11 cellular contexts compared by ENCODE assay signal in the genomic region with DNA sequence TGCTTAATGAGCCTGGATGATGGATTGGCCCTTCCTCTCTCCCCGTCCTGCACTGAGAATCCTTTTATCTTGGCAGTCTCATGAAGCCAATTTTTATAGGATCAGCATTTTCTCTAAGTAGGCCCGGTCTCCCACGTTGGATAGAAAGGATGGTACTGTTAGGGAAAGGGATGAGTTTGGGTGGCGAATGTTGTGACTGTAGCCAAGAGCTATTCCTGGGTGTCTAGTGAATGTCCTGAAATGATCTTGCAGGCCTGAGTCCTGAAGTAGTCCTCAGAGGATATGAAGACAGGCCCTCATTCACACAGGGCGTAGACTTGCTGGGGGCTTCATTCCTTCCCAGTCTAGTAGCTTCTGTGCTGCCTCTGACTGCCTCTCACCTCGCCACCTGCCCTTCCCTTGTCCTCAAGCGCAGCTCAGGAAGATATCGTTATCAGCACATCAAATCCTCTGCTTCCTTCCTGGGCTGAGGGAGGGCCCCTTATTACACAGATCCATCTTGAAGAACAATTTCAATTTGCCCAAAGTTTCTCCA. TPM values are rescaled to one million over a fixed set of nuclear protein-coding genes. Genes with fewer than 3 reads are reported as not detected.
A peak's percentile ranks its signal among the peaks of the same experiment; 100 is the strongest.
DNase-seq lines count a peak whose midpoint lies in the region; ATAC-seq, FAIRE-seq and TF ChIP-seq lines count a peak whose summit lies in the region.
"Had no signal": no experiment of that assay in that cellular context is flagged by ENCODE, and none has a peak within 500 bp of the region (broad histone marks: within the 10 kb centered on the region; RNA-seq: fewer than 3 reads in every experiment).

No MANE protein-coding gene starts in this region.

- H3K9me3 Mint-ChIP-seq in CD4-positive, CD25-positive, alpha-beta regulatory T cell = no peaks in the 10 kb centered on the region
- peaks cover 5% of the 10 kb centered on the region for H3K9me3 Mint-ChIP-seq in activated CD8-positive, alpha-beta T cell treated with anti-CD3 and anti-CD28 coated beads, Interleukin-2, amount 10 ng/mL, durations not matched to agents 7 days and 5 days (ENCODE audit: insufficient read depth)

- no peak for ATAC-seq in CD4-positive, CD25-positive, alpha-beta regulatory T cell (ENCODE audit: low read depth in 2 of 2)
- no peak for ATAC-seq in activated CD8-positive, alpha-beta T cell treated with anti-CD3 and anti-CD28 coated beads, Interleukin-2, amount 10 ng/mL, durations not matched to agents 7 days and 5 days

- no peak for FAIRE-seq in GM12891 (lab: Jason Lieb, UNC)
- FAIRE-seq: TTC549 had no signal

- H3K27ac Mint-ChIP-seq in CD4-positive, CD25-positive, alpha-beta regulatory T cell = peak overlapping the region; percentile 30 to 93 (median 91)
- H3K27ac Mint-ChIP-seq in activated CD8-positive, alpha-beta T cell treated with anti-CD3 and anti-CD28 coated beads, Interleukin-2, amount 10 ng/mL, durations not matched to agents 7 days and 5 days = peak overlapping the region; percentile 10

- H3K4me1 ChIP-seq in CD4-positive, CD25-positive, alpha-beta regulatory T cell (ENCODE audit: control insufficient read depth, insufficient read depth, low read length, poor library complexity, severe bottlenecking) = peaks cover 96% of the 10 kb centered on the region
- H3K4me1 ChIP-seq in cardiac muscle cell (ENCODE audit: low read depth) (peaks cover 62% of the 10 kb centered on the region), tibial nerve (peaks cover 0 to 24% (median 9%) of the 10 kb centered on the region in 4 donors)

- H3K4me1 Mint-ChIP-seq in CD4-positive, CD25-positive, alpha-beta regulatory T cell = peaks cover 46 to 94% (median 72%) of the 10 kb centered on the region in 4 donors
- H3K4me1 Mint-ChIP-seq in activated CD8-positive, alpha-beta T cell treated with anti-CD3 and anti-CD28 coated beads, Interleukin-2, amount 10 ng/mL, durations not matched to agents 7 days and 5 days (ENCODE audit: low read depth) = peaks cover 83% of the 10 kb centered on the region

- H3K36me3 Mint-ChIP-seq in CD4-positive, CD25-positive, alpha-beta regulatory T cell = peaks cover 54% of the 10 kb centered on the region
- H3K36me3 Mint-ChIP-seq in activated CD8-positive, alpha-beta T cell treated with anti-CD3 and anti-CD28 coated beads, Interleukin-2, amount 10 ng/mL, durations not matched to agents 7 days and 5 days (ENCODE audit: low read depth) = peaks cover 78% of the 10 kb centered on the region

- no peak for TF ChIP-seq EP300 in tibial nerve (IDR thresholded peaks at IDR 0.05)

- H3K27me3 Mint-ChIP-seq in CD4-positive, CD25-positive, alpha-beta regulatory T cell = no peaks in the 10 kb centered on the region
- H3K27me3 Mint-ChIP-seq in activated CD8-positive, alpha-beta T cell treated with anti-CD3 and anti-CD28 coated beads, Interleukin-2, amount 10 ng/mL, durations not matched to agents 7 days and 5 days (ENCODE audit: low read depth) = no peaks in the 10 kb centered on the region

- TF ChIP-seq POLR2A in tibial nerve (IDR thresholded peaks at IDR 0.05) (no peak), GM12891 (IDR thresholded peaks at IDR 0.05; ENCODE audit: low read depth, low read length) (no peak)

- DNase-seq in CD4-positive, CD25-positive, alpha-beta regulatory T cell = no peak
- no peak for DNase-seq in activated CD8-positive, alpha-beta T cell treated with anti-CD3 and anti-CD28 coated beads, Interleukin-2, amount 10 ng/mL, durations not matched to agents 7 days and 5 days
- no peak for DNase-seq in cardiac muscle cell (ENCODE audit: low read depth in 1 of 2, low spot score in 1 of 2)
- peak; percentile 44 for DNase-seq in pons (ENCODE audit: low spot score)
- DNase-seq in HCEC 1CT = no peak
- DNase-seq in EL = no peak
- DNase-seq in tibial nerve (ENCODE audit: low spot score in 2 of 2) = no peak
- no peak for DNase-seq in GM12891 (ENCODE audit: insufficient read length, low spot score)
- DNase-seq: mucosa of descending colon, NCI-H1417 treated with DMSO at 0.1 percent for 48 hours had no signal

- H3K27ac ChIP-seq in CD4-positive, CD25-positive, alpha-beta regulatory T cell (ENCODE audit: insufficient read depth, low read length, poor library complexity, severe bottlenecking) = peak overlapping the region; percentile 43
- H3K27ac ChIP-seq in cardiac muscle cell = peak overlapping the region; percentile 55
- peak overlapping the region in 2 of 4 donors; percentile 52 to 67 for H3K27ac ChIP-seq in tibial nerve

- peak overlapping the region; percentile 66 for H3K4me3 ChIP-seq in CD4-positive, CD25-positive, alpha-beta regulatory T cell (ENCODE audit: low read depth, low read length)
- H3K4me3 ChIP-seq in cardiac muscle cell (peak overlapping the region; percentile 3), tibial nerve (no peak overlapping the region)
- H3K4me3 ChIP-seq: mucosa of descending colon had no signal

- H3K27me3 ChIP-seq in CD4-positive, CD25-positive, alpha-beta regulatory T cell (ENCODE audit: control insufficient read depth, insufficient read depth, low read length) = no peaks in the 10 kb centered on the region
- H3K27me3 ChIP-seq in cardiac muscle cell = no peaks in the 10 kb centered on the region
- no peaks in the 10 kb centered on the region for H3K27me3 ChIP-seq in tibial nerve

- 70% methylated on average over 8 of the region's 8 CpGs for WGBS in tibial nerve, 2 donors

- TF ChIP-seq CTCF in cardiac muscle cell (IDR thresholded peaks at IDR 0.05; ENCODE audit: low read depth, low read length) (no peak), tibial nerve (IDR thresholded peaks at IDR 0.05) (no peak)

- CTCF ChIA-PET in activated CD8-positive, alpha-beta T cell treated with anti-CD3 and anti-CD28 coated beads, Interleukin-2, amount 10 ng/mL, durations not matched to agents 7 days and 5 days (lab: Charles Lee) = interaction anchor here (0.8 to 18.8 kb wide), 17 partner anchors 10 to 471 kb away, joined by 3 to 268 read pairs (median 11); partner anchors contain the start of genes LBH and LCLAT1

- H3K4me3 Mint-ChIP-seq in CD4-positive, CD25-positive, alpha-beta regulatory T cell = peak overlapping the region; percentile 90 to 99 (median 95)
- peak overlapping the region; percentile 5 for H3K4me3 Mint-ChIP-seq in activated CD8-positive, alpha-beta T cell treated with anti-CD3 and anti-CD28 coated beads, Interleukin-2, amount 10 ng/mL, durations not matched to agents 7 days and 5 days

- no peaks in the 10 kb centered on the region for H3K9me3 ChIP-seq in CD4-positive, CD25-positive, alpha-beta regulatory T cell (ENCODE audit: control insufficient read depth in 2 of 2, low read length in 2 of 2)
- no peaks in the 10 kb centered on the region for H3K9me3 ChIP-seq in cardiac muscle cell (ENCODE audit: low read depth)
- peaks cover 0 to 4% (median 0%) of the 10 kb centered on the region in 4 donors for H3K9me3 ChIP-seq in tibial nerve
- H3K9me3 ChIP-seq: mucosa of descending colon had no signal

- POLR2A ChIA-PET in activated CD8-positive, alpha-beta T cell treated with anti-CD3 and anti-CD28 coated beads, Interleukin-2, amount 10 ng/mL, durations not matched to agents 7 days and 5 days (lab: Charles Lee) = interaction anchor here (0.8 to 1.4 kb wide), 7 partner anchors 8 to 207 kb away, joined by 3 to 8 read pairs (median 4); partner anchors contain the start of gene LCLAT1

- H3K36me3 ChIP-seq in CD4-positive, CD25-positive, alpha-beta regulatory T cell (ENCODE audit: control insufficient read depth, insufficient read depth, low read length) = peaks cover 76% of the 10 kb centered on the region
- peaks cover 67% of the 10 kb centered on the region for H3K36me3 ChIP-seq in cardiac muscle cell
- peaks cover 0 to 14% (median 0%) of the 10 kb centered on the region in 3 donors for H3K36me3 ChIP-seq in tibial nerve

TF ChIP-seq in GM12891, 5 proteins besides CTCF, POLR2A, EP300 and RAD21:
- TF ChIP-seq TAF1 (IDR thresholded peaks at IDR 0.05; ENCODE audit: low read depth, low read length) (no peak), POLR2AphosphoS5 (IDR thresholded peaks at IDR 0.05; ENCODE audit: low read depth, low read length) (no peak), PAX5 (IDR thresholded peaks at IDR 0.05; ENCODE audit: insufficient read depth, low read length, severe bottlenecking) (no peak), POU2F2 (IDR thresholded peaks at IDR 0.05; ENCODE audit: low read depth, low read length) (no peak), SPI1 (IDR thresholded peaks at IDR 0.05; ENCODE audit: low read depth, low read length) (no peak)

RNA-seq across cellular contexts. Expression of gene LBH, which starts 8.9 kb away (rescaled TPM):
- 215 TPM for total RNA-seq in CD4-positive, CD25-positive, alpha-beta regulatory T cell
- 100 to 1,000 TPM; 225 to 299 (median 250) TPM for polyA plus RNA-seq in CD4-positive, CD25-positive, alpha-beta regulatory T cell
- 100 to 1,000 TPM in 1 of 2 experiments, 10 to 100 TPM in 1; 97.0 to 100 TPM for total RNA-seq in activated CD8-positive, alpha-beta T cell treated with anti-CD3 and anti-CD28 coated beads, Interleukin-2, amount 10 ng/mL, durations not matched to agents 7 days and 5 days
- total RNA-seq in cardiac muscle cell = 1,389 and 2,258 TPM in 2 replicates
- 544 and 632 TPM in 2 replicates for polyA plus RNA-seq in cardiac muscle cell
- 10 to 100 TPM; 12.7 to 31.6 (median 21.5) TPM for total RNA-seq in tibial nerve
- polyA plus RNA-seq in GM12891 (2012; ENCODE audit: low read depth, missing spikeins) = 35.5 TPM

Comparison
In these comparisons a context has a peak if more than half of its experiments do, and no peak if none do; other contexts are left out.
1. H3K4me3 ChIP-seq: peak in CD4-positive, CD25-positive, alpha-beta regulatory T cell (single experiment) and cardiac muscle cell (single experiment); none in tibial nerve (0 of 4).